24 cellular contexts compared by ENCODE assay signal in the genomic region with DNA sequence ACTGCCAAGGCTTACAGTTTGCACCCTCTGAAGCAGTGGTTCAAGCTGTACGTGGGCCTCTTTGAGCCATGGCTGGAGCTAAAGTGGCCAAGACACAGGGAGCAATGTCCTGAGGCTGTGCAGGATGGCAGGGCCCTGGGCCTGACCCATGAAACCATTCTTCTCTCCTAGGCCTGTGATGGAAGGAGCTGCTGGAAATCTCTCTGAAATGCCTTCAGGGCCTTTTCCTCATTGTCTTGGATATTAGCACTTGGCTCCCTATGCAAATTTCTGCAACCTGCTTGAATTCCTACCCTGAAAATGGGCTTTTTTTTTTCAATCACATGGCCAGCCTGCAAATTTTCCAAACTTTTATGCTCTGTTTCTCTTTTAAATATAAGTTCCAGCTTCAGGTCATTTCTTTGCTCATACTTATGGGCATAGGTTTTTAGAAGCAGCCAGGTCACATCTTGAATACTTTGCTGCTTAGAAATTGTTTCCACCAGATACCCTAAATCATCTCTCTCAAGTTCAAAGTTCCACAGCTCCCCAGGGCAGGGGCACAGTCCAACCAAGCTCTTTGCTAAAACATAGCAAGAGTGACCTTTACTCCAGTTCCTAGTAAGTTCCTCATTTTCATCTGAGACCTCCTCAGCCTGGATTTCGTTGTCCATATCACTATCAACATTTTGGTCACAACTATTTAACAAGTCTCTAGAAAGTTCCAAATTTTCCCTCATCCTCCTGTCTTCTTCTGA.
"Had no signal": no experiment of that assay in that cellular context is flagged by ENCODE, and none has a peak within 500 bp of the region (broad histone marks: within the 10 kb centered on the region; RNA-seq: fewer than 3 reads in every experiment).

No MANE protein-coding gene starts in this region.

- H3K36me3 ChIP-seq: esophagus squamous epithelium, gastroesophageal sphincter, neural progenitor cell, ovary, tibial artery, upper lobe of right lung, vagina had no signal

- H3K4me3 Mint-ChIP-seq: dendritic cell treated with granulocyte-macrophage colony-stimulating factor and Interleukin-4, amounts not matched to agents 40 ng/mL and 50 ng/mL, for 4 days; effector memory CD8-positive, alpha-beta T cell; immature natural killer cell; natural killer cell treated with Interleukin-12 subunit alpha and Interleukin-12 subunit beta and Interleukin-15 and Interleukin-18, amount 100 ng/mL, for 72 hours; neural progenitor cell had no signal

- H3K4me1 Mint-ChIP-seq: immature natural killer cell had no signal

- H3K27me3 ChIP-seq: esophagus squamous epithelium, gastroesophageal sphincter, neural progenitor cell, ovary, tibial artery, upper lobe of right lung, vagina had no signal

- ATAC-seq: effector memory CD8-positive, alpha-beta T cell; gastroesophageal sphincter; natural killer cell treated with Interleukin-12 subunit alpha and Interleukin-12 subunit beta and Interleukin-15 and Interleukin-18, amount 100 ng/mL, for 72 hours; right cardiac atrium; stimulated activated naive CD8-positive, alpha-beta T cell treated with anti-CD3 and anti-CD28 coated beads, Interleukin-15, Interleukin-2, amounts not matched to agents 100 U/mL and 50 U/mL, for 24 hours; upper lobe of right lung had no signal

- H3K9me3 ChIP-seq: ovary, vagina had no signal

- FAIRE-seq: keratinocyte had no signal

- H3K27ac Mint-ChIP-seq: dendritic cell treated with granulocyte-macrophage colony-stimulating factor and Interleukin-4, amounts not matched to agents 40 ng/mL and 50 ng/mL, for 4 days; effector memory CD8-positive, alpha-beta T cell; natural killer cell treated with Interleukin-12 subunit alpha and Interleukin-12 subunit beta and Interleukin-15 and Interleukin-18, amount 100 ng/mL, for 72 hours; neural progenitor cell had no signal

- H3K4me3 ChIP-seq: esophagus squamous epithelium, gastroesophageal sphincter, left ventricle myocardium inferior, lung, neural progenitor cell, ovary, smooth muscle cell, tibial artery, upper lobe of right lung, vagina had no signal

- H3K36me3 Mint-ChIP-seq: neural progenitor cell had no signal

- H3K27me3 Mint-ChIP-seq: dendritic cell treated with granulocyte-macrophage colony-stimulating factor and Interleukin-4, amounts not matched to agents 40 ng/mL and 50 ng/mL, for 4 days; effector memory CD8-positive, alpha-beta T cell; natural killer cell treated with Interleukin-12 subunit alpha and Interleukin-12 subunit beta and Interleukin-15 and Interleukin-18, amount 100 ng/mL, for 72 hours had no signal

- H3K4me1 ChIP-seq: left ventricle myocardium inferior, neural progenitor cell, upper lobe of right lung had no signal

- DNase-seq: effector memory CD8-positive, alpha-beta T cell; esophagus squamous epithelium; foreskin fibroblast; glutamatergic neuron; immature natural killer cell; left ventricle myocardium inferior; mesenchymal stem cell; midbrain; nucleus accumbens; ovary; right cardiac atrium; stimulated activated CD4-positive, alpha-beta T cell treated with anti-CD3 and anti-CD28 coated beads, Interleukin-2, amount 100 ng/mL, for 48 hours; stimulated activated naive CD8-positive, alpha-beta T cell treated with anti-CD3 and anti-CD28 coated beads, Interleukin-15, Interleukin-2, amounts not matched to agents 100 U/mL and 50 U/mL, for 24 hours; tibial artery; upper lobe of right lung had no signal

- H3K27ac ChIP-seq: epithelial cell of prostate, esophagus squamous epithelium, gastroesophageal sphincter, left ventricle myocardium inferior, neural progenitor cell, ovary, tibial artery, upper lobe of right lung, vagina had no signal
